1 cellular context compared by ENCODE assay signal in genomic region chr9:129559506-129559881, GRCh38.
A peak's percentile ranks its signal among the peaks of the same experiment; 100 is the strongest.
TF ChIP-seq lines count a peak whose summit lies in the region.

No MANE protein-coding gene starts in this region.

TF ChIP-seq in HepG2, 621 proteins besides CTCF, POLR2A, EP300 and RAD21 (continued from another document):
- no peak for TF ChIP-seq RFX5 (IDR thresholded peaks at IDR 0.05; ENCODE audit: low read depth, low read length)
- 0 out of 2 replicates have a peak, but pooled peaks have one; percentile 52 for TF ChIP-seq ZNF570 (CRISPR knock-in tag; IDR thresholded peaks at IDR 0.05; ENCODE audit: borderline replicate concordance)
- peak; percentile 40 for TF ChIP-seq RBM22 (optimal IDR thresholded peaks at IDR 0.05; ENCODE audit: low read length)
- TF ChIP-seq CERS6 (CRISPR knock-in tag; IDR thresholded peaks at IDR 0.05), result no peak
- peak; percentile 25; the same call in 1 of the 2 replicates for TF ChIP-seq PITX1 (CRISPR knock-in tag; IDR thresholded peaks at IDR 0.05)
- TF ChIP-seq TSC22D2 (CRISPR knock-in tag; IDR thresholded peaks at IDR 0.05; ENCODE audit: borderline replicate concordance), result no peak
- TF ChIP-seq ZNF501 (CRISPR knock-in tag; IDR thresholded peaks at IDR 0.05), result peak; percentile 50; the same call in 1 of the 2 replicates
- no peak for TF ChIP-seq SRY (CRISPR knock-in tag; IDR thresholded peaks at IDR 0.05)
- 0 out of 2 replicates have a peak, but pooled peaks have one; percentile 11 for TF ChIP-seq STAT6 (CRISPR knock-in tag; IDR thresholded peaks at IDR 0.05; ENCODE audit: borderline replicate concordance)
- peak; percentile 59; the same call in 1 of the 2 replicates for TF ChIP-seq ZNF687 (CRISPR knock-in tag; IDR thresholded peaks at IDR 0.05)
- no peak for TF ChIP-seq GABPB1 (CRISPR knock-in tag; IDR thresholded peaks at IDR 0.05)
- TF ChIP-seq NR2F6 (IDR thresholded peaks at IDR 0.05), result no peak
- no peak for TF ChIP-seq NR2F6 (CRISPR knock-in tag; IDR thresholded peaks at IDR 0.05)
- TF ChIP-seq POLR2G (IDR thresholded peaks at IDR 0.05; ENCODE audit: low read depth, low read length), result peak; percentile 1; the same call in 1 of the 2 replicates
- no peak for TF ChIP-seq RORA (CRISPR knock-in tag; IDR thresholded peaks at IDR 0.05)
- no peak for TF ChIP-seq ZFP82 (CRISPR knock-in tag; IDR thresholded peaks at IDR 0.05; ENCODE audit: borderline replicate concordance)
- no peak for TF ChIP-seq HNF4G (IDR thresholded peaks at IDR 0.05; ENCODE audit: borderline replicate concordance, low read depth, low read length)
- TF ChIP-seq HNF4G (CRISPR knock-in tag; IDR thresholded peaks at IDR 0.05; ENCODE audit: borderline replicate concordance, low read depth), result no peak
- peak in 1 of 2 experiments; percentile 38; a peak in 1 of 4 replicates for TF ChIP-seq NR2F1 (CRISPR knock-in tag; IDR thresholded peaks at IDR 0.05)
- 0 out of 2 replicates have a peak, but pooled peaks have one; percentile 2 for TF ChIP-seq MEF2D (CRISPR knock-in tag; IDR thresholded peaks at IDR 0.05)
- peak; percentile 53; the same call in 1 of the 2 replicates for TF ChIP-seq KIAA2018 (CRISPR knock-in tag; IDR thresholded peaks at IDR 0.05; ENCODE audit: borderline replicate concordance)
- no peak for TF ChIP-seq HOXA7 (CRISPR knock-in tag; IDR thresholded peaks at IDR 0.05)
- no peak for TF ChIP-seq KAT7 (CRISPR knock-in tag; IDR thresholded peaks at IDR 0.05; ENCODE audit: borderline replicate concordance)
- TF ChIP-seq NFE2 (CRISPR knock-in tag; IDR thresholded peaks at IDR 0.05), result no peak
- TF ChIP-seq ZFP41 (CRISPR knock-in tag; IDR thresholded peaks at IDR 0.05; ENCODE audit: borderline replicate concordance), result no peak
- TF ChIP-seq AGO2 (optimal IDR thresholded peaks at IDR 0.05; ENCODE audit: low read depth, low read length), result peak; percentile 63
- 0 out of 2 replicates have a peak, but pooled peaks have one; percentile 7 for TF ChIP-seq ZNF562 (CRISPR knock-in tag; IDR thresholded peaks at IDR 0.05; ENCODE audit: borderline replicate concordance)
- peak; percentile 34 for TF ChIP-seq SRSF1 (optimal IDR thresholded peaks at IDR 0.05; ENCODE audit: low read depth, low read length)
- TF ChIP-seq NR0B2 (CRISPR knock-in tag; IDR thresholded peaks at IDR 0.05), result no peak
- TF ChIP-seq REL (CRISPR knock-in tag; conservative IDR thresholded peaks at IDR 0.05), result peak; percentile 23; the same call in 1 of the 2 replicates
- 0 out of 2 replicates have a peak, but pooled peaks have one; percentile 6 for TF ChIP-seq ZNF589 (CRISPR knock-in tag; conservative IDR thresholded peaks at IDR 0.05)
- TF ChIP-seq ERF (CRISPR knock-in tag; IDR thresholded peaks at IDR 0.05), result no peak
